Comparison of ENCODE assay signal across 27 cellular contexts in the genomic region with DNA sequence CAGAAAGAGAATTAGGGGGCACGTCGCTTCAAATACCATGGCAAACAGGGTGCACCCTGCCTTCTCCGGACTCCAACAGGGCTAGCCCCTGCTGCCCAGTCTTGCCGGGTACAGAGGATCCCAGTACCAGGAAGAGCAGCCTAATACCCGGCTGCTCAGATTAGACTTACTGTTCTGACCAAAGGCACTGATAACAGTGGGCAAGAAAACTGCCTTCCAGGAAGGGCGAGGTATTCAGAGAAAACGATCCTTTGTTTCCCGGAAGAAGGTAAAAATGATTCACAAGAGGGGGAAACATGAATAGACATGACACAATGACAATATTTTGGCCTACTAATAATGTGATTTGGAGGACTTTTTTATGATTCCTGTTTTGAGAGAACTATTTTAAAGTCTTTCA.
"Had no signal": no experiment of that assay in that cellular context is flagged by ENCODE, and none has a peak within 500 bp of the region (broad histone marks: within the 10 kb centered on the region; RNA-seq: fewer than 3 reads in every experiment).

No MANE protein-coding gene starts in this region.

- H3K4me3 Mint-ChIP-seq: immature natural killer cell; naive thymus-derived CD8-positive, alpha-beta T cell; nephron; neural progenitor cell; stimulated activated memory B cell treated with anti-CD40 and anti-IgM and Interleukin-4, amounts not matched to agents 10 μg/mL and 1 μg/mL and 100 μg/mL, for 72 hours; stimulated activated naive CD8-positive, alpha-beta T cell treated with anti-CD3 and anti-CD28 coated beads, Interleukin-15, amount 100 ng/mL, for 72 hours; type B pancreatic cell had no signal

- H3K9me3 Mint-ChIP-seq: immature natural killer cell; nephron; stimulated activated memory B cell treated with anti-CD40 and anti-IgM and Interleukin-4, amounts not matched to agents 10 μg/mL and 1 μg/mL and 100 μg/mL, for 72 hours; stimulated activated naive CD8-positive, alpha-beta T cell treated with anti-CD3 and anti-CD28 coated beads, Interleukin-15, amount 100 ng/mL, for 72 hours; type B pancreatic cell had no signal

- H3K9me3 ChIP-seq: left lung, lower lobe of right lung, ovary, right atrium auricular region, right lobe of liver, tibial nerve, uterus had no signal

- H3K27me3 Mint-ChIP-seq: stimulated activated memory B cell treated with anti-CD40 and anti-IgM and Interleukin-4, amounts not matched to agents 10 μg/mL and 1 μg/mL and 100 μg/mL, for 72 hours; type B pancreatic cell had no signal

- H3K4me3 ChIP-seq: left lung, lower lobe of right lung, neural progenitor cell, ovary, right atrium auricular region, right lobe of liver, smooth muscle cell, tibial nerve, uterus had no signal

- H2AFZ ChIP-seq: neural progenitor cell had no signal

- ATAC-seq: left colon; left lung; naive thymus-derived CD8-positive, alpha-beta T cell; right lobe of liver; stimulated activated memory B cell treated with anti-CD40 and anti-IgM and Interleukin-4, amounts not matched to agents 10 μg/mL and 1 μg/mL and 100 μg/mL, for 72 hours; stimulated activated naive CD8-positive, alpha-beta T cell treated with anti-CD3 and anti-CD28 coated beads, Interleukin-15, amount 100 ng/mL, for 72 hours had no signal

- H3K27ac ChIP-seq: lower lobe of right lung, neural progenitor cell, ovary, right atrium auricular region, right lobe of liver, tibial nerve, uterus had no signal

- DNase-seq: immature natural killer cell; kidney; left colon; left lung; lower lobe of right lung; mammary epithelial cell; mesenchymal stem cell; naive thymus-derived CD8-positive, alpha-beta T cell; ovary; right lobe of liver; stimulated activated CD4-positive, alpha-beta T cell treated with anti-CD3 and anti-CD28 coated beads, Interleukin-1b, Interleukin-23, amount 100 ng/mL, for 48 hours; stimulated activated CD4-positive, alpha-beta T cell treated with anti-CD3 and anti-CD28 coated beads, Interleukin-2, amount 100 ng/mL, for 48 hours; stimulated activated CD4-positive, alpha-beta T cell treated with anti-CD3 and anti-CD28 coated beads, Interleukin-4, amount 100 ng/mL, for 4 hours; stimulated activated CD8-positive, alpha-beta memory T cell treated with anti-CD3 and anti-CD28 coated beads, Interleukin-4, amount 100 ng/mL, for 48 hours; stimulated activated naive CD4-positive, alpha-beta T cell treated with Interleukin-2 at 50 U/mL for 16 hours; stimulated activated naive CD8-positive, alpha-beta T cell treated with anti-CD3 and anti-CD28 coated beads, Interleukin-15, amount 100 ng/mL, for 72 hours; substantia nigra; uterus had no signal

- H3K9ac ChIP-seq: neural progenitor cell had no signal

- H3K4me1 ChIP-seq: left lung, lower lobe of right lung, right atrium auricular region, right lobe of liver, tibial nerve, uterus had no signal

- H3K4me2 ChIP-seq: neural progenitor cell, smooth muscle cell had no signal

- H3K36me3 ChIP-seq: left lung, lower lobe of right lung, neural progenitor cell, ovary, right atrium auricular region, right lobe of liver, tibial nerve, uterus had no signal

- FAIRE-seq: islet of Langerhans, kidney had no signal

- H3K36me3 Mint-ChIP-seq: immature natural killer cell; naive thymus-derived CD8-positive, alpha-beta T cell; neural progenitor cell; stimulated activated memory B cell treated with anti-CD40 and anti-IgM and Interleukin-4, amounts not matched to agents 10 μg/mL and 1 μg/mL and 100 μg/mL, for 72 hours; type B pancreatic cell had no signal

- H3K27ac Mint-ChIP-seq: immature natural killer cell; nephron; neural progenitor cell; progenitor cell of endocrine pancreas; stimulated activated memory B cell treated with anti-CD40 and anti-IgM and Interleukin-4, amounts not matched to agents 10 μg/mL and 1 μg/mL and 100 μg/mL, for 72 hours; stimulated activated naive CD8-positive, alpha-beta T cell treated with anti-CD3 and anti-CD28 coated beads, Interleukin-15, amount 100 ng/mL, for 72 hours; type B pancreatic cell had no signal

- H3K27me3 ChIP-seq: left lung, neural progenitor cell, ovary, right atrium auricular region, right lobe of liver, tibial nerve, uterus had no signal

- H3K4me1 Mint-ChIP-seq: immature natural killer cell; stimulated activated naive CD8-positive, alpha-beta T cell treated with anti-CD3 and anti-CD28 coated beads, Interleukin-15, amount 100 ng/mL, for 72 hours had no signal
